1 cellular context compared by ENCODE assay signal in the genomic region with DNA sequence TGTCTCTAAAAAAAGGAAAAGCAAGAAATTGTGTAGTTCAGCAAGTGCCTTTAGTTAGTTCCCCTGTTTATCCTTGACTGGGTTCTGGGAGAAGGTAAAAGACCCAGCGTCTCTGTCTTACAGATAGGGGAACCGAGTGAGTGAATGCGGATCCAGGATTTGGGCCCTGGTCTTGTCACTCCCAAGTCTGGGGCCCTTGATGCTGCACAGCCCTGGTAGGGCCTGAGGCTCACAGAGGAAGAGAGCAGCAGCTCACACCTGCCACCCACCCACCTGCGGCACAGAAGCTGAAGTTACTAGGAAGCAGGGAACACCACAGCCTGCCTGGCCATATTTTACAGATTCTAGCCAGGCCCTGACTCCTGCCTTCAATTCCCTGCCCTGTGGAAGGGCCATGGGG.
TF ChIP-seq lines count a peak whose summit lies in the region.

No MANE protein-coding gene starts in this region.

TF ChIP-seq in GM23338, 12 proteins besides CTCF, POLR2A, EP300 and RAD21:
- TF ChIP-seq, protein P1, sequence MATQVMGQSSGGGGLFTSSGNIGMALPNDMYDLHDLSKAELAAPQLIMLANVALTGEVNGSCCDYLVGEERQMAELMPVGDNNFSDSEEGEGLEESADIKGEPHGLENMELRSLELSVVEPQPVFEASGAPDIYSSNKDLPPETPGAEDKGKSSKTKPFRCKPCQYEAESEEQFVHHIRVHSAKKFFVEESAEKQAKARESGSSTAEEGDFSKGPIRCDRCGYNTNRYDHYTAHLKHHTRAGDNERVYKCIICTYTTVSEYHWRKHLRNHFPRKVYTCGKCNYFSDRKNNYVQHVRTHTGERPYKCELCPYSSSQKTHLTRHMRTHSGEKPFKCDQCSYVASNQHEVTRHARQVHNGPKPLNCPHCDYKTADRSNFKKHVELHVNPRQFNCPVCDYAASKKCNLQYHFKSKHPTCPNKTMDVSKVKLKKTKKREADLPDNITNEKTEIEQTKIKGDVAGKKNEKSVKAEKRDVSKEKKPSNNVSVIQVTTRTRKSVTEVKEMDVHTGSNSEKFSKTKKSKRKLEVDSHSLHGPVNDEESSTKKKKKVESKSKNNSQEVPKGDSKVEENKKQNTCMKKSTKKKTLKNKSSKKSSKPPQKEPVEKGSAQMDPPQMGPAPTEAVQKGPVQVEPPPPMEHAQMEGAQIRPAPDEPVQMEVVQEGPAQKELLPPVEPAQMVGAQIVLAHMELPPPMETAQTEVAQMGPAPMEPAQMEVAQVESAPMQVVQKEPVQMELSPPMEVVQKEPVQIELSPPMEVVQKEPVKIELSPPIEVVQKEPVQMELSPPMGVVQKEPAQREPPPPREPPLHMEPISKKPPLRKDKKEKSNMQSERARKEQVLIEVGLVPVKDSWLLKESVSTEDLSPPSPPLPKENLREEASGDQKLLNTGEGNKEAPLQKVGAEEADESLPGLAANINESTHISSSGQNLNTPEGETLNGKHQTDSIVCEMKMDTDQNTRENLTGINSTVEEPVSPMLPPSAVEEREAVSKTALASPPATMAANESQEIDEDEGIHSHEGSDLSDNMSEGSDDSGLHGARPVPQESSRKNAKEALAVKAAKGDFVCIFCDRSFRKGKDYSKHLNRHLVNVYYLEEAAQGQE (IDR thresholded peaks at IDR 0.05; ENCODE audit: unreplicated experiment): no peak
- TF ChIP-seq, protein P2, sequence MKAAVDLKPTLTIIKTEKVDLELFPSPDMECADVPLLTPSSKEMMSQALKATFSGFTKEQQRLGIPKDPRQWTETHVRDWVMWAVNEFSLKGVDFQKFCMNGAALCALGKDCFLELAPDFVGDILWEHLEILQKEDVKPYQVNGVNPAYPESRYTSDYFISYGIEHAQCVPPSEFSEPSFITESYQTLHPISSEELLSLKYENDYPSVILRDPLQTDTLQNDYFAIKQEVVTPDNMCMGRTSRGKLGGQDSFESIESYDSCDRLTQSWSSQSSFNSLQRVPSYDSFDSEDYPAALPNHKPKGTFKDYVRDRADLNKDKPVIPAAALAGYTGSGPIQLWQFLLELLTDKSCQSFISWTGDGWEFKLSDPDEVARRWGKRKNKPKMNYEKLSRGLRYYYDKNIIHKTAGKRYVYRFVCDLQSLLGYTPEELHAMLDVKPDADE (IDR thresholded peaks at IDR 0.05): no peak
- no peak for TF ChIP-seq JUNB (IDR thresholded peaks at IDR 0.05; ENCODE audit: unreplicated experiment)
- no peak for TF ChIP-seq ZNF331 (CRISPR knock-in tag; IDR thresholded peaks at IDR 0.05; ENCODE audit: low read depth)
- TF ChIP-seq POLR2AphosphoS5 (IDR thresholded peaks at IDR 0.05; ENCODE audit: low read depth): no peak
- TF ChIP-seq ZNF114 (CRISPR knock-in tag; IDR thresholded peaks at IDR 0.05): no peak
- TF ChIP-seq EZH2 (IDR thresholded peaks at IDR 0.05; ENCODE audit: low read depth, unreplicated experiment): no peak
- TF ChIP-seq EZH2phosphoT487 (IDR thresholded peaks at IDR 0.05; ENCODE audit: unreplicated experiment): no peak
- TF ChIP-seq CREB1 (CRISPR knock-in tag; IDR thresholded peaks at IDR 0.05; ENCODE audit: low read depth): no peak
- TF ChIP-seq STAT1 (IDR thresholded peaks at IDR 0.05; ENCODE audit: unreplicated experiment): no peak
- TF ChIP-seq, protein P3, sequence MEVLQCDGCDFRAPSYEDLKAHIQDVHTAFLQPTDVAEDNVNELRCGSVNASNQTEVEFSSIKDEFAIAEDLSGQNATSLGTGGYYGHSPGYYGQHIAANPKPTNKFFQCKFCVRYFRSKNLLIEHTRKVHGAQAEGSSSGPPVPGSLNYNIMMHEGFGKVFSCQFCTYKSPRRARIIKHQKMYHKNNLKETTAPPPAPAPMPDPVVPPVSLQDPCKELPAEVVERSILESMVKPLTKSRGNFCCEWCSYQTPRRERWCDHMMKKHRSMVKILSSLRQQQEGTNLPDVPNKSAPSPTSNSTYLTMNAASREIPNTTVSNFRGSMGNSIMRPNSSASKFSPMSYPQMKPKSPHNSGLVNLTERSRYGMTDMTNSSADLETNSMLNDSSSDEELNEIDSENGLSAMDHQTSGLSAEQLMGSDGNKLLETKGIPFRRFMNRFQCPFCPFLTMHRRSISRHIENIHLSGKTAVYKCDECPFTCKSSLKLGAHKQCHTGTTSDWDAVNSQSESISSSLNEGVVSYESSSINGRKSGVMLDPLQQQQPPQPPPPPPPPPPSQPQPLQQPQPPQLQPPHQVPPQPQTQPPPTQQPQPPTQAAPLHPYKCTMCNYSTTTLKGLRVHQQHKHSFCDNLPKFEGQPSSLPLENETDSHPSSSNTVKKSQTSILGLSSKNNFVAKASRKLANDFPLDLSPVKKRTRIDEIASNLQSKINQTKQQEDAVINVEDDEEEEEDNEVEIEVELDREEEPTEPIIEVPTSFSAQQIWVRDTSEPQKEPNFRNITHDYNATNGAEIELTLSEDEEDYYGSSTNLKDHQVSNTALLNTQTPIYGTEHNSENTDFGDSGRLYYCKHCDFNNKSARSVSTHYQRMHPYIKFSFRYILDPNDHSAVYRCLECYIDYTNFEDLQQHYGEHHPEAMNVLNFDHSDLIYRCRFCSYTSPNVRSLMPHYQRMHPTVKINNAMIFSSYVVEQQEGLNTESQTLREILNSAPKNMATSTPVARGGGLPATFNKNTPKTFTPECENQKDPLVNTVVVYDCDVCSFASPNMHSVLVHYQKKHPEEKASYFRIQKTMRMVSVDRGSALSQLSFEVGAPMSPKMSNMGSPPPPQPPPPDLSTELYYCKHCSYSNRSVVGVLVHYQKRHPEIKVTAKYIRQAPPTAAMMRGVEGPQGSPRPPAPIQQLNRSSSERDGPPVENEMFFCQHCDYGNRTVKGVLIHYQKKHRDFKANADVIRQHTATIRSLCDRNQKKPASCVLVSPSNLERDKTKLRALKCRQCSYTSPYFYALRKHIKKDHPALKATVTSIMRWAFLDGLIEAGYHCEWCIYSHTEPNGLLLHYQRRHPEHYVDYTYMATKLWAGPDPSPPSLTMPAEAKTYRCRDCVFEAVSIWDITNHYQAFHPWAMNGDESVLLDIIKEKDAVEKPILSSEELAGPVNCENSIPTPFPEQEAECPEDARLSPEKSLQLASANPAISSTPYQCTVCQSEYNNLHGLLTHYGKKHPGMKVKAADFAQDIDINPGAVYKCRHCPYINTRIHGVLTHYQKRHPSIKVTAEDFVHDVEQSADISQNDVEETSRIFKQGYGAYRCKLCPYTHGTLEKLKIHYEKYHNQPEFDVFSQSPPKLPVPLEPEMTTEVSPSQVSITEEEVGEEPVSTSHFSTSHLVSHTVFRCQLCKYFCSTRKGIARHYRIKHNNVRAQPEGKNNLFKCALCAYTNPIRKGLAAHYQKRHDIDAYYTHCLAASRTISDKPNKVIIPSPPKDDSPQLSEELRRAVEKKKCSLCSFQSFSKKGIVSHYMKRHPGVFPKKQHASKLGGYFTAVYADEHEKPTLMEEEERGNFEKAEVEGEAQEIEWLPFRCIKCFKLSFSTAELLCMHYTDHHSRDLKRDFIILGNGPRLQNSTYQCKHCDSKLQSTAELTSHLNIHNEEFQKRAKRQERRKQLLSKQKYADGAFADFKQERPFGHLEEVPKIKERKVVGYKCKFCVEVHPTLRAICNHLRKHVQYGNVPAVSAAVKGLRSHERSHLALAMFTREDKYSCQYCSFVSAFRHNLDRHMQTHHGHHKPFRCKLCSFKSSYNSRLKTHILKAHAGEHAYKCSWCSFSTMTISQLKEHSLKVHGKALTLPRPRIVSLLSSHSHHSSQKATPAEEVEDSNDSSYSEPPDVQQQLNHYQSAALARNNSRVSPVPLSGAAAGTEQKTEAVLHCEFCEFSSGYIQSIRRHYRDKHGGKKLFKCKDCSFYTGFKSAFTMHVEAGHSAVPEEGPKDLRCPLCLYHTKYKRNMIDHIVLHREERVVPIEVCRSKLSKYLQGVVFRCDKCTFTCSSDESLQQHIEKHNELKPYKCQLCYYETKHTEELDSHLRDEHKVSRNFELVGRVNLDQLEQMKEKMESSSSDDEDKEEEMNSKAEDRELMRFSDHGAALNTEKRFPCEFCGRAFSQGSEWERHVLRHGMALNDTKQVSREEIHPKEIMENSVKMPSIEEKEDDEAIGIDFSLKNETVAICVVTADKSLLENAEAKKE (CRISPR knock-in tag; IDR thresholded peaks at IDR 0.05): no peak
